Comparison of ENCODE assay signal across 1 cellular context in the genomic region with DNA sequence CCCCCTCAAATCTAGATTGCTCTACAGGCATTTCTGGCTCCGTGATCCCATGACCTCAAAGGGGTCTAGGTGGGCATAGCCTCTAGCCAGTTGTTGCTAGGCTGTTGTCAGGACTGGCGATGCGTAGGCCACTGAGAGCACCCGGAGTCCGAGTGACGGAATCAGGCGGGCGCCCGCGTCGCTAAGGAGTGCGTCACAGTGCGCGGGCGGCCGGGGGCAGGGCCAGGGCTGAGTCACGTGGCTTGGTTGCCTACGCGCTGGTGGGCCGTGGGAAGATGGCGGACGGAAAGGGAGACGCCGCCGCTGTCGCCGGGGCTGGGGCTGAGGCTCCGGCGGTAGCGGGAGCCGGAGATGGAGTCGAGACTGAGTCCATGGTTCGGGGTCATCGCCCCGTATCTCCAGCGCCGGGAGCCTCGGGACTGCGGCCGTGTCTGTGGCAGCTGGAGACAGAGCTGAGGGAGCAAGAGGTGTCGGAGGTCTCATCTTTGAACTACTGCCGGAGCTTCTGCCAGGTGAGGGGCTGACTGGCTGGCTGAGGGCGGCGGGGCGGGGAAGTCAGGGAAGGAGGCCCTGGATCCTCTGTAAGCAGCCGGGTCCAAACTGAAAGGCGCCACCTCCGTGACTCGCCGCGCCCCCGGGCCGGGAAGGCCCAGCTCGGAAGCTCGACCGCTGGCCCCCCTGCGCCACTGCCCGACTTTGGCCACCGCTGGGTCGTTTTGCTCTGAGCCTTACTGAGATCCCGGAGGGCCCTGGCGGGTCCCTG.
A peak's percentile ranks its signal among the peaks of the same experiment; 100 is the strongest.
TF ChIP-seq lines count a peak whose summit lies in the region.

A gene with protein sequence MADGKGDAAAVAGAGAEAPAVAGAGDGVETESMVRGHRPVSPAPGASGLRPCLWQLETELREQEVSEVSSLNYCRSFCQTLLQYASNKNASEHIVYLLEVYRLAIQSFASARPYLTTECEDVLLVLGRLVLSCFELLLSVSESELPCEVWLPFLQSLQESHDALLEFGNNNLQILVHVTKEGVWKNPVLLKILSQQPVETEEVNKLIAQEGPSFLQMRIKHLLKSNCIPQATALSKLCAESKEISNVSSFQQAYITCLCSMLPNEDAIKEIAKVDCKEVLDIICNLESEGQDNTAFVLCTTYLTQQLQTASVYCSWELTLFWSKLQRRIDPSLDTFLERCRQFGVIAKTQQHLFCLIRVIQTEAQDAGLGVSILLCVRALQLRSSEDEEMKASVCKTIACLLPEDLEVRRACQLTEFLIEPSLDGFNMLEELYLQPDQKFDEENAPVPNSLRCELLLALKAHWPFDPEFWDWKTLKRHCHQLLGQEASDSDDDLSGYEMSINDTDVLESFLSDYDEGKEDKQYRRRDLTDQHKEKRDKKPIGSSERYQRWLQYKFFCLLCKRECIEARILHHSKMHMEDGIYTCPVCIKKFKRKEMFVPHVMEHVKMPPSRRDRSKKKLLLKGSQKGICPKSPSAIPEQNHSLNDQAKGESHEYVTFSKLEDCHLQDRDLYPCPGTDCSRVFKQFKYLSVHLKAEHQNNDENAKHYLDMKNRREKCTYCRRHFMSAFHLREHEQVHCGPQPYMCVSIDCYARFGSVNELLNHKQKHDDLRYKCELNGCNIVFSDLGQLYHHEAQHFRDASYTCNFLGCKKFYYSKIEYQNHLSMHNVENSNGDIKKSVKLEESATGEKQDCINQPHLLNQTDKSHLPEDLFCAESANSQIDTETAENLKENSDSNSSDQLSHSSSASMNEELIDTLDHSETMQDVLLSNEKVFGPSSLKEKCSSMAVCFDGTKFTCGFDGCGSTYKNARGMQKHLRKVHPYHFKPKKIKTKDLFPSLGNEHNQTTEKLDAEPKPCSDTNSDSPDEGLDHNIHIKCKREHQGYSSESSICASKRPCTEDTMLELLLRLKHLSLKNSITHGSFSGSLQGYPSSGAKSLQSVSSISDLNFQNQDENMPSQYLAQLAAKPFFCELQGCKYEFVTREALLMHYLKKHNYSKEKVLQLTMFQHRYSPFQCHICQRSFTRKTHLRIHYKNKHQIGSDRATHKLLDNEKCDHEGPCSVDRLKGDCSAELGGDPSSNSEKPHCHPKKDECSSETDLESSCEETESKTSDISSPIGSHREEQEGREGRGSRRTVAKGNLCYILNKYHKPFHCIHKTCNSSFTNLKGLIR (N-terminal part only) (plus strand): TSS at position 263 of the 763 bp plus-strand sequence. CDS start 13 bp downstream, at position 276.

TF ChIP-seq in HepG2, 621 proteins besides CTCF, POLR2A, EP300 and RAD21 (continued from another document and continues in another):
- TF ChIP-seq, protein P1, sequence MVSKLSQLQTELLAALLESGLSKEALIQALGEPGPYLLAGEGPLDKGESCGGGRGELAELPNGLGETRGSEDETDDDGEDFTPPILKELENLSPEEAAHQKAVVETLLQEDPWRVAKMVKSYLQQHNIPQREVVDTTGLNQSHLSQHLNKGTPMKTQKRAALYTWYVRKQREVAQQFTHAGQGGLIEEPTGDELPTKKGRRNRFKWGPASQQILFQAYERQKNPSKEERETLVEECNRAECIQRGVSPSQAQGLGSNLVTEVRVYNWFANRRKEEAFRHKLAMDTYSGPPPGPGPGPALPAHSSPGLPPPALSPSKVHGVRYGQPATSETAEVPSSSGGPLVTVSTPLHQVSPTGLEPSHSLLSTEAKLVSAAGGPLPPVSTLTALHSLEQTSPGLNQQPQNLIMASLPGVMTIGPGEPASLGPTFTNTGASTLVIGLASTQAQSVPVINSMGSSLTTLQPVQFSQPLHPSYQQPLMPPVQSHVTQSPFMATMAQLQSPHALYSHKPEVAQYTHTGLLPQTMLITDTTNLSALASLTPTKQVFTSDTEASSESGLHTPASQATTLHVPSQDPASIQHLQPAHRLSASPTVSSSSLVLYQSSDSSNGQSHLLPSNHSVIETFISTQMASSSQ (IDR thresholded peaks at IDR 0.05; ENCODE audit: low read depth), result no peak
- TF ChIP-seq, protein P1 (CRISPR knock-in tag; IDR thresholded peaks at IDR 0.05; ENCODE audit: borderline replicate concordance), result peak; percentile 59; the same call in 1 of the 2 replicates
- no peak for TF ChIP-seq NCOA1 (CRISPR knock-in tag; IDR thresholded peaks at IDR 0.05)
- 0 out of 2 replicates have a peak, but pooled peaks have one; percentile 26 for TF ChIP-seq TOE1 (CRISPR knock-in tag; IDR thresholded peaks at IDR 0.05)
- TF ChIP-seq ZNF766 (CRISPR knock-in tag; IDR thresholded peaks at IDR 0.05; ENCODE audit: borderline replicate concordance), result peak; percentile 67; the same call in 1 of the 2 replicates
- TF ChIP-seq, protein P2, sequence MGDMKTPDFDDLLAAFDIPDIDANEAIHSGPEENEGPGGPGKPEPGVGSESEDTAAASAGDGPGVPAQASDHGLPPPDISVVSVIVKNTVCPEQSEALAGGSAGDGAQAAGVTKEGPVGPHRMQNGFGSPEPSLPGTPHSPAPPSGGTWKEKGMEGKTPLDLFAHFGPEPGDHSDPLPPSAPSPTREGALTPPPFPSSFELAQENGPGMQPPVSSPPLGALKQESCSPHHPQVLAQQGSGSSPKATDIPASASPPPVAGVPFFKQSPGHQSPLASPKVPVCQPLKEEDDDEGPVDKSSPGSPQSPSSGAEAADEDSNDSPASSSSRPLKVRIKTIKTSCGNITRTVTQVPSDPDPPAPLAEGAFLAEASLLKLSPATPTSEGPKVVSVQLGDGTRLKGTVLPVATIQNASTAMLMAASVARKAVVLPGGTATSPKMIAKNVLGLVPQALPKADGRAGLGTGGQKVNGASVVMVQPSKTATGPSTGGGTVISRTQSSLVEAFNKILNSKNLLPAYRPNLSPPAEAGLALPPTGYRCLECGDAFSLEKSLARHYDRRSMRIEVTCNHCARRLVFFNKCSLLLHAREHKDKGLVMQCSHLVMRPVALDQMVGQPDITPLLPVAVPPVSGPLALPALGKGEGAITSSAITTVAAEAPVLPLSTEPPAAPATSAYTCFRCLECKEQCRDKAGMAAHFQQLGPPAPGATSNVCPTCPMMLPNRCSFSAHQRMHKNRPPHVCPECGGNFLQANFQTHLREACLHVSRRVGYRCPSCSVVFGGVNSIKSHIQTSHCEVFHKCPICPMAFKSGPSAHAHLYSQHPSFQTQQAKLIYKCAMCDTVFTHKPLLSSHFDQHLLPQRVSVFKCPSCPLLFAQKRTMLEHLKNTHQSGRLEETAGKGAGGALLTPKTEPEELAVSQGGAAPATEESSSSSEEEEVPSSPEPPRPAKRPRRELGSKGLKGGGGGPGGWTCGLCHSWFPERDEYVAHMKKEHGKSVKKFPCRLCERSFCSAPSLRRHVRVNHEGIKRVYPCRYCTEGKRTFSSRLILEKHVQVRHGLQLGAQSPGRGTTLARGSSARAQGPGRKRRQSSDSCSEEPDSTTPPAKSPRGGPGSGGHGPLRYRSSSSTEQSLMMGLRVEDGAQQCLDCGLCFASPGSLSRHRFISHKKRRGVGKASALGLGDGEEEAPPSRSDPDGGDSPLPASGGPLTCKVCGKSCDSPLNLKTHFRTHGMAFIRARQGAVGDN (CRISPR knock-in tag; IDR thresholded peaks at IDR 0.05), result peak; percentile 90
- no peak for TF ChIP-seq ZFAT (CRISPR knock-in tag; conservative IDR thresholded peaks at IDR 0.05)
- no peak for TF ChIP-seq RBM22 (optimal IDR thresholded peaks at IDR 0.05; ENCODE audit: low read length)
- TF ChIP-seq, protein P3, sequence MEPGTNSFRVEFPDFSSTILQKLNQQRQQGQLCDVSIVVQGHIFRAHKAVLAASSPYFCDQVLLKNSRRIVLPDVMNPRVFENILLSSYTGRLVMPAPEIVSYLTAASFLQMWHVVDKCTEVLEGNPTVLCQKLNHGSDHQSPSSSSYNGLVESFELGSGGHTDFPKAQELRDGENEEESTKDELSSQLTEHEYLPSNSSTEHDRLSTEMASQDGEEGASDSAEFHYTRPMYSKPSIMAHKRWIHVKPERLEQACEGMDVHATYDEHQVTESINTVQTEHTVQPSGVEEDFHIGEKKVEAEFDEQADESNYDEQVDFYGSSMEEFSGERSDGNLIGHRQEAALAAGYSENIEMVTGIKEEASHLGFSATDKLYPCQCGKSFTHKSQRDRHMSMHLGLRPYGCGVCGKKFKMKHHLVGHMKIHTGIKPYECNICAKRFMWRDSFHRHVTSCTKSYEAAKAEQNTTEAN (CRISPR knock-in tag; conservative IDR thresholded peaks at IDR 0.05), result peak; percentile 83
- peak; percentile 70; the same call in 1 of the 2 replicates for TF ChIP-seq RFXANK (CRISPR knock-in tag; IDR thresholded peaks at IDR 0.05)
- TF ChIP-seq SSRP1 (CRISPR knock-in tag; IDR thresholded peaks at IDR 0.05), result no peak
- TF ChIP-seq, protein P4, sequence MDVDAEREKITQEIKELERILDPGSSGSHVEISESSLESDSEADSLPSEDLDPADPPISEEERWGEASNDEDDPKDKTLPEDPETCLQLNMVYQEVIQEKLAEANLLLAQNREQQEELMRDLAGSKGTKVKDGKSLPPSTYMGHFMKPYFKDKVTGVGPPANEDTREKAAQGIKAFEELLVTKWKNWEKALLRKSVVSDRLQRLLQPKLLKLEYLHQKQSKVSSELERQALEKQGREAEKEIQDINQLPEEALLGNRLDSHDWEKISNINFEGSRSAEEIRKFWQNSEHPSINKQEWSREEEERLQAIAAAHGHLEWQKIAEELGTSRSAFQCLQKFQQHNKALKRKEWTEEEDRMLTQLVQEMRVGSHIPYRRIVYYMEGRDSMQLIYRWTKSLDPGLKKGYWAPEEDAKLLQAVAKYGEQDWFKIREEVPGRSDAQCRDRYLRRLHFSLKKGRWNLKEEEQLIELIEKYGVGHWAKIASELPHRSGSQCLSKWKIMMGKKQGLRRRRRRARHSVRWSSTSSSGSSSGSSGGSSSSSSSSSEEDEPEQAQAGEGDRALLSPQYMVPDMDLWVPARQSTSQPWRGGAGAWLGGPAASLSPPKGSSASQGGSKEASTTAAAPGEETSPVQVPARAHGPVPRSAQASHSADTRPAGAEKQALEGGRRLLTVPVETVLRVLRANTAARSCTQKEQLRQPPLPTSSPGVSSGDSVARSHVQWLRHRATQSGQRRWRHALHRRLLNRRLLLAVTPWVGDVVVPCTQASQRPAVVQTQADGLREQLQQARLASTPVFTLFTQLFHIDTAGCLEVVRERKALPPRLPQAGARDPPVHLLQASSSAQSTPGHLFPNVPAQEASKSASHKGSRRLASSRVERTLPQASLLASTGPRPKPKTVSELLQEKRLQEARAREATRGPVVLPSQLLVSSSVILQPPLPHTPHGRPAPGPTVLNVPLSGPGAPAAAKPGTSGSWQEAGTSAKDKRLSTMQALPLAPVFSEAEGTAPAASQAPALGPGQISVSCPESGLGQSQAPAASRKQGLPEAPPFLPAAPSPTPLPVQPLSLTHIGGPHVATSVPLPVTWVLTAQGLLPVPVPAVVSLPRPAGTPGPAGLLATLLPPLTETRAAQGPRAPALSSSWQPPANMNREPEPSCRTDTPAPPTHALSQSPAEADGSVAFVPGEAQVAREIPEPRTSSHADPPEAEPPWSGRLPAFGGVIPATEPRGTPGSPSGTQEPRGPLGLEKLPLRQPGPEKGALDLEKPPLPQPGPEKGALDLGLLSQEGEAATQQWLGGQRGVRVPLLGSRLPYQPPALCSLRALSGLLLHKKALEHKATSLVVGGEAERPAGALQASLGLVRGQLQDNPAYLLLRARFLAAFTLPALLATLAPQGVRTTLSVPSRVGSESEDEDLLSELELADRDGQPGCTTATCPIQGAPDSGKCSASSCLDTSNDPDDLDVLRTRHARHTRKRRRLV (CRISPR knock-in tag; IDR thresholded peaks at IDR 0.05), result 0 out of 2 replicates have a peak, but pooled peaks have one; percentile 4
- no peak for TF ChIP-seq ZNF3 (CRISPR knock-in tag; IDR thresholded peaks at IDR 0.05)
- no peak for TF ChIP-seq ZNF333 (CRISPR knock-in tag; IDR thresholded peaks at IDR 0.05; ENCODE audit: borderline replicate concordance)
- TF ChIP-seq SOX6 (IDR thresholded peaks at IDR 0.05), result no peak
- peak; percentile 65 for TF ChIP-seq SOX6 (CRISPR knock-in tag; IDR thresholded peaks at IDR 0.05)
- TF ChIP-seq SIN3A (IDR thresholded peaks at IDR 0.05; ENCODE audit: borderline replicate concordance, low read depth, low read length), result peak; percentile 75; the same call in 1 of the 2 replicates
- no peak for TF ChIP-seq RCOR2 (CRISPR knock-in tag; IDR thresholded peaks at IDR 0.05)
- TF ChIP-seq TBX2 (CRISPR knock-in tag; IDR thresholded peaks at IDR 0.05; ENCODE audit: borderline replicate concordance), result peak; percentile 92
- TF ChIP-seq SP140L (CRISPR knock-in tag; IDR thresholded peaks at IDR 0.05; ENCODE audit: borderline replicate concordance), result 0 out of 2 replicates have a peak, but pooled peaks have one; percentile 34
- TF ChIP-seq YY1 (IDR thresholded peaks at IDR 0.05; ENCODE audit: insufficient read depth, insufficient replicate concordance, low read depth, low read length), result peak; percentile 97
- no peak for TF ChIP-seq ZNF24 (IDR thresholded peaks at IDR 0.05)
- no peak for TF ChIP-seq SYNCRIP (IDR thresholded peaks at IDR 0.05; ENCODE audit: insufficient read depth, low read depth, low read length)
- TF ChIP-seq ZFP36L2 (CRISPR knock-in tag; IDR thresholded peaks at IDR 0.05), result no peak
- peak; percentile 73 for TF ChIP-seq FOXO1 (CRISPR knock-in tag; IDR thresholded peaks at IDR 0.05)
- TF ChIP-seq IRX3 (CRISPR knock-in tag; IDR thresholded peaks at IDR 0.05; ENCODE audit: borderline replicate concordance, low read depth), result no peak
- TF ChIP-seq, protein P5, sequence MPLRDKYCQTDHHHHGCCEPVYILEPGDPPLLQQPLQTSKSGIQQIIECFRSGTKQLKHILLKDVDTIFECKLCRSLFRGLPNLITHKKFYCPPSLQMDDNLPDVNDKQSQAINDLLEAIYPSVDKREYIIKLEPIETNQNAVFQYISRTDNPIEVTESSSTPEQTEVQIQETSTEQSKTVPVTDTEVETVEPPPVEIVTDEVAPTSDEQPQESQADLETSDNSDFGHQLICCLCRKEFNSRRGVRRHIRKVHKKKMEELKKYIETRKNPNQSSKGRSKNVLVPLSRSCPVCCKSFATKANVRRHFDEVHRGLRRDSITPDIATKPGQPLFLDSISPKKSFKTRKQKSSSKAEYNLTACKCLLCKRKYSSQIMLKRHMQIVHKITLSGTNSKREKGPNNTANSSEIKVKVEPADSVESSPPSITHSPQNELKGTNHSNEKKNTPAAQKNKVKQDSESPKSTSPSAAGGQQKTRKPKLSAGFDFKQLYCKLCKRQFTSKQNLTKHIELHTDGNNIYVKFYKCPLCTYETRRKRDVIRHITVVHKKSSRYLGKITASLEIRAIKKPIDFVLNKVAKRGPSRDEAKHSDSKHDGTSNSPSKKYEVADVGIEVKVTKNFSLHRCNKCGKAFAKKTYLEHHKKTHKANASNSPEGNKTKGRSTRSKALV (CRISPR knock-in tag; IDR thresholded peaks at IDR 0.05), result peak; percentile 75; the same call in 1 of the 2 replicates
- TF ChIP-seq, protein P6, sequence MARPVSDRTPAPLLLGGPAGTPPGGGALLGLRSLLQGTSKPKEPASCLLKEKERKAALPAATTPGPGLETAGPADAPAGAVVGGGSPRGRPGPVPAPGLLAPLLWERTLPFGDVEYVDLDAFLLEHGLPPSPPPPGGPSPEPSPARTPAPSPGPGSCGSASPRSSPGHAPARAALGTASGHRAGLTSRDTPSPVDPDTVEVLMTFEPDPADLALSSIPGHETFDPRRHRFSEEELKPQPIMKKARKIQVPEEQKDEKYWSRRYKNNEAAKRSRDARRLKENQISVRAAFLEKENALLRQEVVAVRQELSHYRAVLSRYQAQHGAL (CRISPR knock-in tag; IDR thresholded peaks at IDR 0.05; ENCODE audit: not compliant biosample characterization), result peak; percentile 80
- peak; percentile 98 for TF ChIP-seq SPEN (CRISPR knock-in tag; IDR thresholded peaks at IDR 0.05; ENCODE audit: low read depth)
